In the genomic region with DNA sequence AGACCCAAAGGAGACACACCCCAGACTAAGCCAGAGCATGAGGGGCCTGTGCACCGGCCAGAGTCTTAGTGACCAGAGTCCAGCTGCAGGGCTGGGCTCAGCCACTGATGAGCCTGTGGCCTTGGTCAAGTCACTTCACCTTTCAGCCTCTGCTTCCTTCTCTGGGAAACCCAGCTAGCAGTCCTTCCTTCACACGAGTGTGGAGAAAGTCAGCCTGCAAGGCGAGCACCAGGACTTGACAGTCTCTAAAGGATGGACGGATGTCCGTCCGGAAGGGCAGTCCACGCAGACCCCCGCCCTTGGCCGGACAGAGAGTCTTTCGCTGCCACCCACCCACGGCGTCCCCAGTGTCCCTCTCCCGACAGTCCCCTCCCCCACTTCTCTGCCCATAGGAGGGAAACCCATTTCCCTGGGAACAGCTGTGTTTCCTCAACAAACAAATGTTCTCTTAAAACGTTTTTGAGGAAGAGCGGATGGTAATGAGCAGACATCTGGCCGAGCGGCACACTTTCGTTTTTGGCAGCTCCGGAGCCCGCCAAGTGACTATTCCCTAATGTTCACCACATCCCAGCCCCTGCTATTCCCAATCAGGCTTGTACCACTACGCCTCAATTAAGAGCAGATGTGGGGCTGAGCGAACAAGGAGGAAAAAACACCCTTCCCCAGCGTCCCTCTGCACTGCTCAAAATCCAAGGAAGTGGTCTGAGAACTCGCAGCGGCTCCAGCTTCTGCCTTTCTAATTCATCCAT, we compare ENCODE assay signal across 15 cellular contexts.
DNase-seq lines count a peak whose midpoint lies in the region; ATAC-seq and TF ChIP-seq lines count a peak whose summit lies in the region.
"Had no signal": no experiment of that assay in that cellular context is flagged by ENCODE, and none has a peak within 500 bp of the region (broad histone marks: within the 10 kb centered on the region; RNA-seq: fewer than 3 reads in every experiment).

No MANE protein-coding gene starts in this region.

- H3K27me3 ChIP-seq in vagina = no peaks in the 10 kb centered on the region

- peak overlapping the region; percentile 74 for H3K27ac ChIP-seq in vagina

- H3K36me3 ChIP-seq in vagina = no peaks in the 10 kb centered on the region

- ATAC-seq in activated CD4-positive, CD25-positive, alpha-beta regulatory T cell treated with anti-CD3 and anti-CD28 coated beads, Interleukin-2, amount 50 U/mL, for 24 hours = no peak
- ATAC-seq in GM18868 (IDR thresholded peaks at IDR 0.05; ENCODE audit: unreplicated experiment) = no peak
- ATAC-seq in GM19463 (IDR thresholded peaks at IDR 0.05; ENCODE audit: unreplicated experiment) = no peak
- ATAC-seq: activated naive CD8-positive, alpha-beta T cell treated with anti-CD3 and anti-CD28 coated beads, Interleukin-2, amount 50 U/mL, for 24 hours; stimulated activated naive CD8-positive, alpha-beta T cell treated with anti-CD3 and anti-CD28 coated beads, Interleukin-15, amount 100 ng/mL, for 72 hours had no signal

- peak overlapping the region; percentile 7 for H3K4me3 ChIP-seq in epithelial cell of proximal tubule (ENCODE audit: low read depth, low read length)
- peak overlapping the region; percentile 39 for H3K4me3 ChIP-seq in vagina

- no peak for TF ChIP-seq POLR2A in vagina (IDR thresholded peaks at IDR 0.05)

- no peaks in the 10 kb centered on the region for H3K9me3 ChIP-seq in vagina

- DNase-seq in activated CD4-positive, CD25-positive, alpha-beta regulatory T cell treated with anti-CD3 and anti-CD28 coated beads, Interleukin-2, amount 50 U/mL, for 72 hours = peak; percentile 15
- DNase-seq in epithelial cell of proximal tubule (ENCODE audit: low read depth) = no peak
- peak; percentile 48 for DNase-seq in myocyte (ENCODE audit: low read depth)
- no peak for DNase-seq in vagina (ENCODE audit: extremely low spot score in 2 of 2)
- no peak for DNase-seq in activated gamma-delta T cell (lab: John Stamatoyannopoulos, UW)
- DNase-seq: ACHN; activated CD4-positive, CD25-positive, alpha-beta regulatory T cell; activated naive CD8-positive, alpha-beta T cell treated with anti-CD3 and anti-CD28 coated beads, Interleukin-2, amount 50 U/mL, for 24 hours; H7; hippocampal formation; NCI-H526; stimulated activated naive CD8-positive, alpha-beta T cell treated with anti-CD3 and anti-CD28 coated beads, Interleukin-15, amount 100 ng/mL, for 72 hours had no signal

- peaks cover 24% of the 10 kb centered on the region for H3K4me1 ChIP-seq in vagina

- intact Hi-C loops in vagina (cut with DNase I) = no loop called here

- no peak for TF ChIP-seq CTCF in epithelial cell of proximal tubule (conservative IDR thresholded peaks at IDR 0.05; ENCODE audit: low read depth, low read length)
- TF ChIP-seq CTCF in vagina (IDR thresholded peaks at IDR 0.05) = no peak

Comparison
In these comparisons a context has a peak if more than half of its experiments do, and no peak if none do; other contexts are left out.
1. DNase-seq: peak in activated CD4-positive, CD25-positive, alpha-beta regulatory T cell treated with anti-CD3 and anti-CD28 coated beads, Interleukin-2, amount 50 U/mL, for 72 hours (single experiment) and myocyte (single experiment); none in epithelial cell of proximal tubule (single experiment), vagina (0 of 2) and activated gamma-delta T cell (single experiment).